Comparison of ENCODE assay signal across 13 cellular contexts in the genomic region with DNA sequence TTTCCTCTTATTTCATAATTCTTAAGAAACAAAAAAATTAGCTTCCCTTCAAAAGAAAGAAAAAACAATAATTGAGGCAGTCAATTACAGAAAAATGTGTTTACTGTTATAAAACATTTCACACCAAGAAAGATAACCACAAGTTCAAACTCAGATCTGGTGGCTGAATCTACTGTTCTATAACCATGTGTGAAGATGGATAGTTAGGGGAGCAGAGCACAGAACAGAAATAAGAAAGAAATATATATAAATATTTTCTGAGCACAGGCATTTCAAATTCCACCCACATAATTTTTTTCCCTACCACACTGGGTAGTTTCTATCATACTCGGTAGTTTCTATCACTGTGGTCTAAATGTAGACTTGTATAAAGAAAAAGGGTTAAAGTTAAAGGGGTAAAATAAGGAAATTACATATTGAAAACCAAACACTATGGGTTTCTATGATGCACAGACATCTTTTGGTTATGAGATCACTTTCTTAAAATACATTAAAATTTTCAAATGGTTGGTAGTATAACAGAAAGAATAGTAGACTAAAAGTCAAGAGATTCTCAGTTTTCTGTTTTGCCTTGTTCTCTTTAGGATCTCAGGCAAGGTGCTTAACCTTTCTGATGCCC. TPM values are rescaled to one million over a fixed set of nuclear protein-coding genes. Genes with fewer than 3 reads are reported as not detected.
DNase-seq lines count a peak whose midpoint lies in the region; ATAC-seq, FAIRE-seq and TF ChIP-seq lines count a peak whose summit lies in the region.
"Had no signal": no experiment of that assay in that cellular context is flagged by ENCODE, and none has a peak within 500 bp of the region (broad histone marks: within the 10 kb centered on the region; RNA-seq: fewer than 3 reads in every experiment).

No MANE protein-coding gene starts in this region.

- ATAC-seq in GM19463 (IDR thresholded peaks at IDR 0.05; ENCODE audit: unreplicated experiment), result peak; percentile 56
- ATAC-seq in HG03354 (IDR thresholded peaks at IDR 0.05; ENCODE audit: poor library complexity, severe bottlenecking, unreplicated experiment), result peak; percentile 56
- no peak for ATAC-seq in left lung

- no peaks in the 10 kb centered on the region for H3K36me3 ChIP-seq in left lung

- H3K9me3 ChIP-seq in left lung, result no peaks in the 10 kb centered on the region

- FAIRE-seq in colon (lab: Jason Lieb, UNC), result peak; percentile 5

- peak; percentile 40 for DNase-seq in GM13977 (ENCODE audit: low spot score)
- DNase-seq in left lung, result no peak
- no peak for DNase-seq in stimulated activated CD4-positive, alpha-beta T cell treated with anti-CD3 and anti-CD28 coated beads, Interleukin-4, amount 100 ng/mL, for 4 hours
- no peak for DNase-seq in kidney glomerular epithelial cell (lab: John Stamatoyannopoulos, UW)
- DNase-seq in cerebellar cortex (ENCODE audit: low spot score), result no peak
- DNase-seq: C1 segment of cervical spinal cord; cerebellar nuclear complex; naive thymus-derived CD8-positive, alpha-beta T cell; RPMI8226 had no signal

- no peak overlapping the region for H3K4me3 ChIP-seq in left lung
- H3K4me3 ChIP-seq: skin epidermis had no signal

- in situ Hi-C loops in GM13977 (cut with MboI; ENCODE audit: low pct_unique_long_range_greater_than_20kb, low sequenced_read_pairs, unreplicated experiment), result no loop called here

- no peak for TF ChIP-seq CTCF in GM13977 (IDR thresholded peaks at IDR 0.05; ENCODE audit: extremely low read depth, insufficient read depth, missing control alignments)
- no peak for TF ChIP-seq CTCF in left lung (IDR thresholded peaks at IDR 0.05)

- intact Hi-C loops in left lung (cut with DNase I), result no loop called here

- peaks cover 5 to 76% of the 10 kb centered on the region in 2 donors for H3K4me1 ChIP-seq in left lung

- no peak overlapping the region for H3K27ac ChIP-seq in left lung

- no peaks in the 10 kb centered on the region for H3K27me3 ChIP-seq in left lung

RNA-seq across cellular contexts. Expression of gene LYST, which starts 10.8 kb away (rescaled TPM):
- 10 to 100 TPM; 33.4 to 64.9 TPM for total RNA-seq in left lung
